9 cellular contexts compared by ENCODE assay signal in the genomic region with DNA sequence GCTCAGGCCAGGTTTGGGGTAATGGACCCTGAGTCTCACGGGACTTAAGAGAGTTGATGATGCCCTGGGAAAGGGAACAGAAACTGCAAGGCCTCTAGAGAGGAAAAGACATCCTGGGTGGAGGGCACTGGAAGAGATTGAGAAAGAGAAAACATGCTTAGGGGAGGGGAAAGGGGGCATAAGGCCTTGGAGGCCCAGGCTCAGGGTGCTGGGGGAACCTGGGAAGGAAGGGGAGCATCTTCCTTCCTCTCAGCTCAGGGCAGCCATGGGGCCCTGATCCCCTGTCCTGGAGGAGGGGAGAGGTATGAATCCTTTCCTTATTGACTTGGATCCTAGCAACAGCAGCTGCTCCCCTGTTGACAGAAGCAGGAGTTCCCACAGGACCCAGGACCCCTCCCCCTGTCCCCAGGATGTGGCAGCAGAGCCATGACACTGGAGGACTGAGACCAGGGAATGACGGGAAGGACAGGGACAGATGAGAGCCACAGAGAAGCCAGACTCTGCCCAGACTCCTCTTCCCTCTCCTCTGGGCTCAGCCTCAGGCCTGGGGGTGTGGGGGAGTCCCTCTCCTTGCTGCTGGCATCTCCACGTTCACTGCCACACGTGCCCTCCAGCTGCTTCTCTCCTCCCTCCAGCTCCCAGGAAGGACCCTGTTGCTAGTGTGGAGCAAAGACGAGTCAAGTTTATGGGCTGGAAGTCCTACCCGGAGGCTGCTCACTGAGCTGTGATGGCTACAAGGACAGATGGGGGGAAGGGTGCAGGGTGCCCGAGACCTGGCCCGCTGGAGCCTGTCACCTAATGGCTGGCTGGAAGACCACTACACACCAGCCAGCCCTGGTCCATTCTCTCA. TPM values are rescaled to one million over a fixed set of nuclear protein-coding genes. Genes with fewer than 3 reads are reported as not detected.
A peak's percentile ranks its signal among the peaks of the same experiment; 100 is the strongest.
DNase-seq lines count a peak whose midpoint lies in the region; ATAC-seq and TF ChIP-seq lines count a peak whose summit lies in the region.
"Had no signal": no experiment of that assay in that cellular context is flagged by ENCODE, and none has a peak within 500 bp of the region (broad histone marks: within the 10 kb centered on the region; RNA-seq: fewer than 3 reads in every experiment).

No MANE protein-coding gene starts in this region.

- H3K4me1 ChIP-seq in SJCRH30 (peaks cover 18% of the 10 kb centered on the region; the same call in 1 of the 2 replicates), lower lobe of right lung (peaks cover 80% of the 10 kb centered on the region), stomach smooth muscle (ENCODE audit: control insufficient read depth, insufficient read depth, low read length) (peaks cover 70% of the 10 kb centered on the region)

- peak overlapping the region; percentile 30; the same call in 1 of the 2 replicates for H3K27ac ChIP-seq in SJCRH30
- H3K27ac ChIP-seq in lower lobe of right lung: peak overlapping the region; percentile 34
- peak overlapping the region; percentile 96 for H3K27ac ChIP-seq in stomach smooth muscle (ENCODE audit: low read length)

- ATAC-seq in lower lobe of right lung (no peak), HG03175 (IDR thresholded peaks at IDR 0.05; ENCODE audit: unreplicated experiment) (no peak)

- intact Hi-C loops in lower lobe of right lung (cut with DNase I): no loop called here

- H3K9me3 ChIP-seq in SJCRH30 (replicated peaks) (no peaks in the 10 kb centered on the region), lower lobe of right lung (no peaks in the 10 kb centered on the region), stomach smooth muscle (ENCODE audit: control insufficient read depth in 2 of 2, low read length in 2 of 2) (no peaks in the 10 kb centered on the region)

- DNase-seq in NOMO-1 treated with DMSO at 0.1 percent for 48 hours (lab: John Stamatoyannopoulos, UW; ENCODE audit: unreplicated experiment) (peak; percentile 12), NOMO-1 treated with dmso at 0.1 percent for 144 hours (lab: John Stamatoyannopoulos, UW; ENCODE audit: unreplicated experiment) (no peak), SJCRH30 (peak; percentile 55 to 70), lower lobe of right lung (no peak), A172 (ENCODE audit: low spot score) (no peak)
- no peak for DNase-seq in stimulated activated CD4-positive, alpha-beta T cell treated with anti-CD3 and anti-CD28 coated beads, Interleukin-12 subunit alpha, Interleukin-12 subunit beta, amount 100 ng/mL, for 4 hours
- DNase-seq: NCI-H1436 treated with DMSO at 0.1 percent for 48 hours had no signal

- H3K36me3 ChIP-seq in SJCRH30 (peaks cover 3% of the 10 kb centered on the region), lower lobe of right lung (peaks cover 49% of the 10 kb centered on the region), stomach smooth muscle (ENCODE audit: control insufficient read depth in 2 of 2, insufficient read depth in 2 of 2, low read length in 2 of 2) (peaks cover 29 to 31% of the 10 kb centered on the region in 2 donors)

- H3K9ac ChIP-seq in stomach smooth muscle (ENCODE audit: low read length in 2 of 2): peak overlapping the region; percentile 14 to 58

- no peak overlapping the region for H3K4me3 ChIP-seq in SJCRH30
- no peak overlapping the region for H3K4me3 ChIP-seq in lower lobe of right lung
- peak overlapping the region; percentile 24 to 61 for H3K4me3 ChIP-seq in stomach smooth muscle (ENCODE audit: low read length in 2 of 2)

- TF ChIP-seq CTCF in lower lobe of right lung (IDR thresholded peaks at IDR 0.05): no peak

- H3K27me3 ChIP-seq in SJCRH30 (no peaks in the 10 kb centered on the region), lower lobe of right lung (ENCODE audit: low read depth) (no peaks in the 10 kb centered on the region), stomach smooth muscle (ENCODE audit: control insufficient read depth in 1 of 2, insufficient read depth in 2 of 2, low read length in 2 of 2) (no peaks in the 10 kb centered on the region)

RNA-seq across cellular contexts. Expression of gene GPBAR1, which starts 0.8 kb away (rescaled TPM):
- total RNA-seq in SJCRH30 (2014; rRNA removed; shearing (Covaris generic)): 0.24 and 0.25 TPM in 2 replicates
- total RNA-seq in lower lobe of right lung: 4.6 TPM
- not detected in 2 replicates for total RNA-seq in A172 (2014; rRNA removed; shearing (Covaris generic))

RNA-seq across cellular contexts. Expression of gene AAMP, which starts 8.3 kb away (rescaled TPM):
- total RNA-seq in SJCRH30 (2014; rRNA removed; shearing (Covaris generic)): 125 and 149 TPM in 2 replicates
- 58.8 TPM for total RNA-seq in lower lobe of right lung
- total RNA-seq in A172 (2014; rRNA removed; shearing (Covaris generic)): 217 and 254 TPM in 2 replicates

RNA-seq across cellular contexts. Expression of gene PNKD, which starts 8.7 kb away (rescaled TPM):
- total RNA-seq in SJCRH30 (2014; rRNA removed; shearing (Covaris generic)): 49.8 and 57.9 TPM in 2 replicates
- 65.8 TPM for total RNA-seq in lower lobe of right lung
- total RNA-seq in A172 (2014; rRNA removed; shearing (Covaris generic)): 68.9 and 78.6 TPM in 2 replicates

RNA-seq across cellular contexts. Expression of gene TMBIM1, which starts 30.7 kb away (rescaled TPM):
- 10.3 and 11.2 TPM in 2 replicates for total RNA-seq in SJCRH30 (2014; rRNA removed; shearing (Covaris generic))
- 300 TPM for total RNA-seq in lower lobe of right lung
- 154 and 170 TPM in 2 replicates for total RNA-seq in A172 (2014; rRNA removed; shearing (Covaris generic))

RNA-seq across cellular contexts. Expression of gene ARPC2, which starts 44.7 kb away (rescaled TPM):
- total RNA-seq in SJCRH30 (2014; rRNA removed; shearing (Covaris generic)): 141 and 150 TPM in 2 replicates
- total RNA-seq in lower lobe of right lung: 382 TPM
- 489 and 514 TPM in 2 replicates for total RNA-seq in A172 (2014; rRNA removed; shearing (Covaris generic))

Comparison
In these comparisons a context has a peak if more than half of its experiments do, and no peak if none do; other contexts are left out.
1. DNase-seq: peak in NOMO-1 treated with DMSO at 0.1 percent for 48 hours (single experiment) and SJCRH30 (2 of 2); none in NOMO-1 treated with dmso at 0.1 percent for 144 hours (single experiment), lower lobe of right lung (single experiment), stimulated activated CD4-positive, alpha-beta T cell treated with anti-CD3 and anti-CD28 coated beads, Interleukin-12 subunit alpha, Interleukin-12 subunit beta, amount 100 ng/mL, for 4 hours (single experiment) and A172 (single experiment).
2. H3K27ac ChIP-seq: peak in every context shown above with its lines; median percentile 96 in stomach smooth muscle; 34 in lower lobe of right lung; 30 in SJCRH30.
3. H3K4me3 ChIP-seq: peak in stomach smooth muscle (2 of 2); none in SJCRH30 (single experiment) and lower lobe of right lung (single experiment).